8 cellular contexts compared by ENCODE assay signal in genomic region chr16:77171750-77172635, GRCh38. TPM values are rescaled to one million over a fixed set of nuclear protein-coding genes. Genes with fewer than 3 reads are reported as not detected.
DNase-seq lines count a peak whose midpoint lies in the region; ATAC-seq and TF ChIP-seq lines count a peak whose summit lies in the region.

No MANE protein-coding gene starts in this region.

- TF ChIP-seq CTCF in right lobe of liver (IDR thresholded peaks at IDR 0.05), result peak; percentile 68 to 80 (median 76)

- no peaks in the 10 kb centered on the region for H3K36me3 Mint-ChIP-seq in activated CD4-positive, alpha-beta T cell treated with anti-CD3 and anti-CD28 coated beads for 36 hours (ENCODE audit: low read depth)

- H3K9me3 Mint-ChIP-seq in activated CD4-positive, alpha-beta T cell treated with anti-CD3 and anti-CD28 coated beads for 36 hours (ENCODE audit: low read depth), result no peaks in the 10 kb centered on the region

- POLR2A ChIA-PET in activated CD4-positive, alpha-beta T cell treated with anti-CD3 and anti-CD28 coated beads for 36 hours (lab: Charles Lee), result interaction anchor here (0.6 kb wide), 1 partner anchor 78 kb away, joined by 3 read pairs; no protein-coding TSS in a partner anchor

- no peak for TF ChIP-seq POLR2A in right lobe of liver (IDR thresholded peaks at IDR 0.05)

- H3K27ac ChIP-seq in right lobe of liver, result no peak overlapping the region

- CTCF ChIA-PET in activated CD4-positive, alpha-beta T cell treated with anti-CD3 and anti-CD28 coated beads for 36 hours (lab: Charles Lee), result interaction anchor here (0.7 to 4.0 kb wide), 23 partner anchors 9 to 1408 kb away, joined by 3 to 30 read pairs (median 4); no protein-coding TSS in a partner anchor

- no peak overlapping the region for H3K27ac Mint-ChIP-seq in activated CD4-positive, alpha-beta T cell treated with anti-CD3 and anti-CD28 coated beads for 36 hours

- H3K9me3 ChIP-seq in right lobe of liver, result no peaks in the 10 kb centered on the region

- no peak overlapping the region for H3K4me3 Mint-ChIP-seq in activated CD4-positive, alpha-beta T cell treated with anti-CD3 and anti-CD28 coated beads for 36 hours

- DNase-seq in activated CD4-positive, alpha-beta T cell treated with anti-CD3 and anti-CD28 coated beads for 36 hours, result peak; percentile 27
- DNase-seq in activated CD4-positive, alpha-beta T cell treated with anti-CD3 and anti-CD28 coated beads for 48 hours, result no peak
- DNase-seq in HPDE6-E6E7 (ENCODE audit: extremely low spot score) (peak; percentile 61), NOMO-1 treated with DMSO at 0.1 percent for 48 hours (lab: John Stamatoyannopoulos, UW; ENCODE audit: unreplicated experiment) (peak; percentile 56), cerebellum (ENCODE audit: low spot score) (peak; percentile 66), right lobe of liver (no peak), ureter (ENCODE audit: low spot score) (peak; percentile 51)

- no peaks in the 10 kb centered on the region for H3K36me3 ChIP-seq in right lobe of liver

- H3K4me1 Mint-ChIP-seq in activated CD4-positive, alpha-beta T cell treated with anti-CD3 and anti-CD28 coated beads for 36 hours, result no peaks in the 10 kb centered on the region

- peaks cover 47% of the 10 kb centered on the region for H3K27me3 Mint-ChIP-seq in activated CD4-positive, alpha-beta T cell treated with anti-CD3 and anti-CD28 coated beads for 36 hours

- 59% methylated on average over 5 of the region's 5 CpGs for WGBS in right lobe of liver (ENCODE audit: insufficient coverage, low coverage, low lambda C conversion rate, missing lambda C conversion rate)

- intact Hi-C loops in activated CD4-positive, alpha-beta T cell treated with anti-CD3 and anti-CD28 coated beads for 36 hours (cut with DNase I, micrococcal nuclease), result loop anchor here in 1 of 2 experiments (1.0 to 10.0 kb wide), 5 partner anchors 127 to 1383 kb away; no protein-coding TSS in a partner anchor
- intact Hi-C loops in right lobe of liver (cut with DNase I), result no loop called here

- no peaks in the 10 kb centered on the region for H3K4me1 ChIP-seq in right lobe of liver

- no peaks in the 10 kb centered on the region for H3K27me3 ChIP-seq in right lobe of liver

- H3K4me3 ChIP-seq in right lobe of liver, result no peak overlapping the region

- peak; percentile 57 for ATAC-seq in activated CD4-positive, alpha-beta T cell treated with anti-CD3 and anti-CD28 coated beads for 36 hours
- ATAC-seq in GM21367 (IDR thresholded peaks at IDR 0.05; ENCODE audit: unreplicated experiment) (peak; percentile 76), right lobe of liver (peak; percentile 89 to 96 (median 92))

RNA-seq across cellular contexts. Expression of gene MON1B, which starts 19.0 kb away (rescaled TPM):
- 10 to 100 TPM; 58.0 to 63.4 TPM for total RNA-seq in activated CD4-positive, alpha-beta T cell treated with anti-CD3 and anti-CD28 coated beads for 36 hours
- total RNA-seq in cerebellum (10.3 TPM), right lobe of liver (10 to 100 TPM; 16.6 to 30.1 (median 27.3) TPM), ureter (58.7 TPM)

RNA-seq across cellular contexts. Expression of gene SYCE1L, which starts 27.2 kb away (rescaled TPM):
- total RNA-seq in activated CD4-positive, alpha-beta T cell treated with anti-CD3 and anti-CD28 coated beads for 36 hours, result 1 to 10 TPM; 4.3 to 7.1 TPM
- total RNA-seq in cerebellum, result 0.73 TPM
- 1 to 10 TPM in 5 of 6 experiments, not detected in 1; 1.1 to 2.2 (median 1.4) TPM for total RNA-seq in right lobe of liver
- 7.5 TPM for total RNA-seq in ureter

Comparison
In these comparisons a context has a peak if more than half of its experiments do, and no peak if none do; other contexts are left out.
1. DNase-seq: peak in activated CD4-positive, alpha-beta T cell treated with anti-CD3 and anti-CD28 coated beads for 36 hours (single experiment), HPDE6-E6E7 (single experiment), NOMO-1 treated with DMSO at 0.1 percent for 48 hours (single experiment), cerebellum (single experiment) and ureter (single experiment); none in activated CD4-positive, alpha-beta T cell treated with anti-CD3 and anti-CD28 coated beads for 48 hours (single experiment) and right lobe of liver (0 of 3).
2. Peak in every context shown above with its lines, with median percentiles within 50 percentile points of each other: ATAC-seq.